Comparison of ENCODE assay signal across 21 cellular contexts in the genomic region with DNA sequence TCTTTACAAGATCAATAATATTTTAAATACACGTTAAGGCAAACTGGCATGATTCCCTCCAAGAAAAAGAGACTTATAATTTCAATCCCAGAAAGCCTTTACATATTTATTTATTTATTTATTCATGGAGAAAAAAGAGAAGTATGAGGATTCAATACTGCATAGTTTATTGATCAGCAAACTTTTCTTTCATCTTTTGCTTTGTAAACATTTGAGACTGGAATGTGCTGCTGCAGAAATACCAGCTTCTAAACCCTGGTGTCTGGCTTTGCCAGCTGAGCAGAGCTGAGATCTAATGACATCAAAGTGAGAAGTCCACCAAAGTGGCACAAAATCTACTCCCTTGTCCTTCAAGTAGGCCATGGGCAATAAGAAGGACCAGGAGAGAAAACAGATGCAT.
DNase-seq lines count a peak whose midpoint lies in the region; ATAC-seq and TF ChIP-seq lines count a peak whose summit lies in the region.
"Had no signal": no experiment of that assay in that cellular context is flagged by ENCODE, and none has a peak within 500 bp of the region (broad histone marks: within the 10 kb centered on the region; RNA-seq: fewer than 3 reads in every experiment).

No MANE protein-coding gene starts in this region.

- no peaks in the 10 kb centered on the region for H3K36me3 Mint-ChIP-seq in memory B cell
- H3K36me3 Mint-ChIP-seq in stimulated activated memory B cell treated with anti-CD40 and anti-IgM and Interleukin-4, amounts not matched to agents 10 μg/mL and 1 μg/mL and 100 μg/mL, for 72 hours = no peaks in the 10 kb centered on the region
- H3K36me3 Mint-ChIP-seq: CD4-positive, alpha-beta memory T cell had no signal

- no peaks in the 10 kb centered on the region for H3K9me3 Mint-ChIP-seq in memory B cell
- H3K9me3 Mint-ChIP-seq in stimulated activated memory B cell treated with anti-CD40 and anti-IgM and Interleukin-4, amounts not matched to agents 10 μg/mL and 1 μg/mL and 100 μg/mL, for 72 hours = no peaks in the 10 kb centered on the region
- H3K9me3 Mint-ChIP-seq: CD4-positive, alpha-beta memory T cell had no signal

- no peaks in the 10 kb centered on the region for H3K9me3 ChIP-seq in body of pancreas
- no peaks in the 10 kb centered on the region for H3K9me3 ChIP-seq in upper lobe of right lung
- H3K9me3 ChIP-seq: Caco-2, MG63, Peyer's patch had no signal

- H3K27me3 ChIP-seq in KMS-11 (ENCODE audit: insufficient read depth, low read depth) = no peaks in the 10 kb centered on the region
- no peaks in the 10 kb centered on the region for H3K27me3 ChIP-seq in body of pancreas
- no peaks in the 10 kb centered on the region for H3K27me3 ChIP-seq in upper lobe of right lung
- H3K27me3 ChIP-seq: MG63, Peyer's patch had no signal

- no peak overlapping the region for H3K4me3 Mint-ChIP-seq in memory B cell
- no peak overlapping the region for H3K4me3 Mint-ChIP-seq in stimulated activated memory B cell treated with anti-CD40 and anti-IgM and Interleukin-4, amounts not matched to agents 10 μg/mL and 1 μg/mL and 100 μg/mL, for 72 hours

- WGBS in body of pancreas, 2 donors = 0 to 6% methylated on average over 1 of the region's 1 CpG

- TF ChIP-seq CTCF in KMS-11 (conservative IDR thresholded peaks at IDR 0.05; ENCODE audit: low read depth, low read length) (no peak), body of pancreas (IDR thresholded peaks at IDR 0.05) (no peak), upper lobe of right lung (IDR thresholded peaks at IDR 0.05) (no peak)

- H3K27ac Mint-ChIP-seq in memory B cell = peak overlapping the region; percentile 66
- peak overlapping the region; percentile 77 for H3K27ac Mint-ChIP-seq in stimulated activated memory B cell treated with anti-CD40 and anti-IgM and Interleukin-4, amounts not matched to agents 10 μg/mL and 1 μg/mL and 100 μg/mL, for 72 hours
- H3K27ac Mint-ChIP-seq: CD4-positive, alpha-beta memory T cell had no signal

- no peak overlapping the region for H3K9ac ChIP-seq in KMS-11

- H3K4me3 ChIP-seq in KMS-11 (IDR thresholded peaks at IDR 0.05; ENCODE audit: insufficient read depth, low read depth, low read length) (no peak overlapping the region), body of pancreas (no peak overlapping the region), upper lobe of right lung (no peak overlapping the region)
- H3K4me3 ChIP-seq: MG63, Peyer's patch had no signal

- H3K4me1 ChIP-seq in KMS-11 (ENCODE audit: low read depth, poor library complexity, severe bottlenecking) (peaks cover 23% of the 10 kb centered on the region), body of pancreas (peaks cover 46% of the 10 kb centered on the region), upper lobe of right lung (no peaks in the 10 kb centered on the region)
- H3K4me1 ChIP-seq: Peyer's patch had no signal

- no peak for DNase-seq in body of pancreas
- no peak for DNase-seq in memory B cell (ENCODE audit: low spot score in 2 of 2)
- DNase-seq in upper lobe of right lung = no peak
- DNase-seq in COR-L47 (lab: John Stamatoyannopoulos, UW) = no peak
- DNase-seq: Caco-2; CD4-positive, alpha-beta memory T cell; DMS 273 treated with DMSO at 0.1 percent for 48 hours; DMS79 treated with DMSO at 0.1 percent for 48 hours; GF-D8; KBM-7; NCI-H2029; NCI-H446 treated with DMSO at 0.1 percent for 48 hours; NCI-H526; NCI-H82; OCI-M1; Peyer's patch; SHP77 treated with DMSO at 0.1 percent for 48 hours had no signal

- H3K27me3 Mint-ChIP-seq in memory B cell = peaks cover 4% of the 10 kb centered on the region
- no peaks in the 10 kb centered on the region for H3K27me3 Mint-ChIP-seq in stimulated activated memory B cell treated with anti-CD40 and anti-IgM and Interleukin-4, amounts not matched to agents 10 μg/mL and 1 μg/mL and 100 μg/mL, for 72 hours

- H3K4me2 ChIP-seq in KMS-11 = peak overlapping the region; percentile 67

- H3K36me3 ChIP-seq in KMS-11 (ENCODE audit: insufficient read depth) (no peaks in the 10 kb centered on the region), body of pancreas (replicated peaks in 1 of 2; ENCODE audit: insufficient read depth in 1 of 2, low read depth in 2 of 2) (no peaks in the 10 kb centered on the region), upper lobe of right lung (no peaks in the 10 kb centered on the region)
- H3K36me3 ChIP-seq: MG63, Peyer's patch had no signal

- no peak for TF ChIP-seq POLR2A in body of pancreas (IDR thresholded peaks at IDR 0.05)

- no peaks in the 10 kb centered on the region for H3K79me2 ChIP-seq in KMS-11 (ENCODE audit: insufficient read depth, low read depth)

- peaks cover 12% of the 10 kb centered on the region for H3K4me1 Mint-ChIP-seq in memory B cell
- peaks cover 16% of the 10 kb centered on the region for H3K4me1 Mint-ChIP-seq in stimulated activated memory B cell treated with anti-CD40 and anti-IgM and Interleukin-4, amounts not matched to agents 10 μg/mL and 1 μg/mL and 100 μg/mL, for 72 hours

- no peaks in the 10 kb centered on the region for H4K20me1 ChIP-seq in KMS-11 (ENCODE audit: insufficient read depth)

- peak; percentile 22 for ATAC-seq in body of pancreas
- no peak for ATAC-seq in memory B cell (ENCODE audit: low read depth)
- no peak for ATAC-seq in stimulated activated memory B cell treated with anti-CD40 and anti-IgM and Interleukin-4, amounts not matched to agents 10 μg/mL and 1 μg/mL and 100 μg/mL, for 72 hours
- no peak for ATAC-seq in GM21717 (IDR thresholded peaks at IDR 0.05; ENCODE audit: unreplicated experiment)
- no peak for ATAC-seq in upper lobe of right lung

- no peak overlapping the region; the same call in 1 of the 2 replicates for H2AFZ ChIP-seq in KMS-11 (ENCODE audit: low read depth)

- peak overlapping the region; percentile 6; the same call in 1 of the 2 replicates for H3K27ac ChIP-seq in KMS-11
- peak overlapping the region in 3 of 4 donors; percentile 9 to 61 (median 48) for H3K27ac ChIP-seq in body of pancreas
- no peak overlapping the region for H3K27ac ChIP-seq in upper lobe of right lung
- H3K27ac ChIP-seq: Peyer's patch had no signal

- intact Hi-C loops in body of pancreas (cut with DNase I) = no loop called here
- intact Hi-C loops in upper lobe of right lung (cut with DNase I) = no loop called here
